In the genomic region with DNA sequence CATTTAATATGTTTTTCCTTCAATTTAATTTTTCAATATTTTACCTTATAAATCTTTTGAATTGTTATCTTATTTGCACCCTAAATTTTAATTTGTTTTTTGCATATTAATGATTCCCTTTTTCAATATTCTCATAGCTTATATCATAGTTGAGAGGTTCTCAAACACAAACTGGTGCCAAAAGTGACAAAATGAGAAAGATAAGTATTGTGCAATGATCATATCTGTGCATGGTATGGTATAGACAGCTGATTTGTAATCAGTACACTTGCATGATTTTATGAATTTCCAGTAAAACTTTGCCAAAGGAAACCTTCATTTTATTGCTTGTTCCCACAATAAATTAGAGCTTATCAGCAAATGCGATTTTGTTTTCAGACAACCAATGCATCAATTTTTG, we compare ENCODE assay signal across 8 cellular contexts.
"Had no signal": no experiment of that assay in that cellular context is flagged by ENCODE, and none has a peak within 500 bp of the region (broad histone marks: within the 10 kb centered on the region; RNA-seq: fewer than 3 reads in every experiment).

No MANE protein-coding gene starts in this region.

- H3K27ac ChIP-seq: GM23248, KMS-11 had no signal

- H3K4me2 ChIP-seq: KMS-11 had no signal

- FAIRE-seq: H54, HTR-8/SVneo had no signal

- H2AFZ ChIP-seq: GM23248 had no signal

- H3K9ac ChIP-seq: GM23248, KMS-11 had no signal

- DNase-seq: GM23248, GOT3, H9, HCEC 1CT, KBM-7 had no signal

- H3K4me3 ChIP-seq: GM23248 had no signal
